ENCODE assay signal across 7 cellular contexts in genomic region chr17:61860397-61860796, GRCh38. TPM values are rescaled to one million over a fixed set of nuclear protein-coding genes. Genes with fewer than 3 reads are reported as not detected.
DNase-seq lines count a peak whose midpoint lies in the region; ATAC-seq, FAIRE-seq and TF ChIP-seq lines count a peak whose summit lies in the region.
"Not testable (repeated sequence)": the region's sequence is repeated elsewhere in the genome, so short reads cannot be mapped to it uniquely, and the experiment has no call there.

No MANE protein-coding gene starts in this region.

- not testable (repeated sequence) for BruUV-seq in mammary epithelial cell (replicated peaks; lab: Mats Ljungman, UMichigan); HepG2 (replicated peaks; lab: Mats Ljungman, UMichigan)

- H3K9me3 Mint-ChIP-seq in neural progenitor cell: not testable (repeated sequence)

- not testable (repeated sequence) for FAIRE-seq in HepG2 (lab: Jason Lieb, UNC)

- not testable (repeated sequence) for H3K9me2 ChIP-seq in Karpas-422 (replicated peaks; ENCODE audit: insufficient read depth, low read length); SU-DHL-6 (replicated peaks; ENCODE audit: insufficient read depth, low read length)

- not testable (repeated sequence) for TF ChIP-seq EP300 in HepG2 (IDR thresholded peaks at IDR 0.05; ENCODE audit: low read depth in 2 of 2, low read length in 2 of 2); HepG2 (CRISPR knock-in tag; IDR thresholded peaks at IDR 0.05; ENCODE audit: borderline replicate concordance)

- TF ChIP-seq POLR2A in HepG2 (IDR thresholded peaks at IDR 0.05; ENCODE audit: insufficient read depth in 1 of 2, low read depth in 2 of 2, low read length in 2 of 2): not testable (repeated sequence)

- dilution Hi-C loops in mammary epithelial cell (cut with HindIII; ENCODE audit: low sequenced_read_pairs): not testable (repeated sequence)

- not testable (repeated sequence) for H4K20me1 ChIP-seq in BLaER1 treated with 17β-estradiol and CSF1 and Interleukin-3, amounts not matched to agents 10 nM and 100 nM; Karpas-422 (ENCODE audit: insufficient read depth, low read depth, low read length); SU-DHL-6 (ENCODE audit: low read depth, low read length); mammary epithelial cell (ENCODE audit: insufficient read depth, low read length); HepG2 (ENCODE audit: insufficient read depth, low read length); neural progenitor cell (ENCODE audit: low read depth)

- 0 out of 22 replicates have a peak overlapping the region, but pooled peaks of 1 of the 11 experiments have one; percentile 6 for H3K27ac ChIP-seq in BLaER1 treated with 17β-estradiol and CSF1 and Interleukin-3, amounts not matched to agents 10 nM and 100 nM
- H3K27ac ChIP-seq in Karpas-422 (ENCODE audit: low read length); SU-DHL-6 (ENCODE audit: low read depth, low read length); mammary epithelial cell (ENCODE audit: insufficient read depth, low read depth, low read length); HepG2 (ENCODE audit: extremely low read length, insufficient read depth, low read length); neural progenitor cell: not testable (repeated sequence)

- H3K27me3 ChIP-seq in BLaER1 treated with 17β-estradiol and CSF1 and Interleukin-3, amounts not matched to agents 10 nM and 100 nM; GM06990 (replicated peaks; ENCODE audit: control insufficient read depth, insufficient read depth, low read length); Karpas-422 (ENCODE audit: low read length); SU-DHL-6 (ENCODE audit: low read length); mammary epithelial cell (ENCODE audit: insufficient read depth, low read length); HepG2 (ENCODE audit: control insufficient read depth in 1 of 2, insufficient read depth in 2 of 2, low read length in 2 of 2); neural progenitor cell: not testable (repeated sequence)

- H3K79me2 ChIP-seq in Karpas-422 (ENCODE audit: low read length) (peaks cover 56% of the 10 kb centered on the region), SU-DHL-6 (ENCODE audit: insufficient read depth, low read length) (peaks cover 53% of the 10 kb centered on the region), mammary epithelial cell (ENCODE audit: insufficient read depth, low read length) (peaks cover 41% of the 10 kb centered on the region), HepG2 (ENCODE audit: insufficient read depth, low read length) (peaks cover 32% of the 10 kb centered on the region), neural progenitor cell (ENCODE audit: low read depth) (peaks cover 50% of the 10 kb centered on the region)

- POLR2A ChIA-PET in HepG2 (lab: Yijun Ruan, JAX): not testable (repeated sequence)

- H3K4me2 ChIP-seq in BLaER1 treated with 17β-estradiol and CSF1 and Interleukin-3, amounts not matched to agents 10 nM and 100 nM: peak overlapping the region; percentile 27 to 65 (median 46); a peak in 19 of 22 replicates
- H3K4me2 ChIP-seq in Karpas-422 (ENCODE audit: low read depth, low read length, poor library complexity, severe bottlenecking): peak overlapping the region; percentile 91
- H3K4me2 ChIP-seq in SU-DHL-6 (ENCODE audit: low read depth, low read length, poor library complexity, severe bottlenecking): peak overlapping the region; percentile 91
- peak overlapping the region; percentile 5 for H3K4me2 ChIP-seq in mammary epithelial cell (ENCODE audit: insufficient read depth, low read depth, low read length)
- 0 out of 2 replicates have a peak overlapping the region, but pooled peaks have one; percentile 75 for H3K4me2 ChIP-seq in HepG2 (ENCODE audit: low read depth, low read length)
- peak overlapping the region; percentile 95 for H3K4me2 ChIP-seq in neural progenitor cell

- peaks cover 0 to 49% (median 35%) of the 10 kb centered on the region in 11 experiments; a peak in 17 of 22 replicates for H3K36me3 ChIP-seq in BLaER1 treated with 17β-estradiol and CSF1 and Interleukin-3, amounts not matched to agents 10 nM and 100 nM
- not testable (repeated sequence) for H3K36me3 ChIP-seq in GM06990 (ENCODE audit: control insufficient read depth, insufficient read depth, low read length)
- peaks cover 26% of the 10 kb centered on the region for H3K36me3 ChIP-seq in Karpas-422 (ENCODE audit: insufficient read depth, low read length)
- H3K36me3 ChIP-seq in SU-DHL-6 (ENCODE audit: low read length): peaks cover 38% of the 10 kb centered on the region
- peaks cover 15% of the 10 kb centered on the region for H3K36me3 ChIP-seq in mammary epithelial cell (ENCODE audit: insufficient read depth, low read length)
- peaks cover 1 to 18% of the 10 kb centered on the region in 2 experiments; a peak in 3 of 5 replicates for H3K36me3 ChIP-seq in HepG2 (replicated peaks in 1 of 2; ENCODE audit: control insufficient read depth in 1 of 2, insufficient read depth in 2 of 2, low read length in 2 of 2)
- peaks cover 17% of the 10 kb centered on the region for H3K36me3 ChIP-seq in neural progenitor cell

- CTCF ChIA-PET in mammary epithelial cell (lab: Charles Lee; ENCODE audit: low non-redundant PET); HepG2 (lab: Yijun Ruan, JAX; ENCODE audit: low intra/inter-chr PET ratio, low total read pairs): not testable (repeated sequence)

- in situ Hi-C loops in mammary epithelial cell (cut with MboI; ENCODE audit: low sequenced_read_pairs in 2 of 2); HepG2 (cut with HindIII; ENCODE audit: extremely low pct_ligation_motif_present, low pct_unique_long_range_greater_than_20kb): not testable (repeated sequence)

- H3K36me3 Mint-ChIP-seq in neural progenitor cell: peaks cover 12% of the 10 kb centered on the region

- peaks cover 25 to 51% (median 44%) of the 10 kb centered on the region in 10 experiments for H3K4me1 ChIP-seq in BLaER1 treated with 17β-estradiol and CSF1 and Interleukin-3, amounts not matched to agents 10 nM and 100 nM
- H3K4me1 ChIP-seq in Karpas-422 (ENCODE audit: low read length) (peaks cover 37% of the 10 kb centered on the region), HepG2 (ENCODE audit: insufficient read depth, low read length) (peaks cover 34% of the 10 kb centered on the region), neural progenitor cell (peaks cover 25% of the 10 kb centered on the region)
- H3K4me1 ChIP-seq in mammary epithelial cell (ENCODE audit: insufficient read depth, low read length): not testable (repeated sequence)

- H3K27ac Mint-ChIP-seq in neural progenitor cell: not testable (repeated sequence)

- DNase-seq in GM06990 (ENCODE audit: extremely low read depth, insufficient read length); Karpas-422; mammary epithelial cell; HepG2 (ENCODE audit: low spot score); neural progenitor cell (ENCODE audit: low spot score): not testable (repeated sequence)

- 94% methylated on average over 7 of the region's 10 CpGs for WGBS in mammary epithelial cell (ENCODE audit: low coverage, missing lambda C conversion rate)
- 91% methylated on average over 10 of the region's 10 CpGs for WGBS in HepG2 (ENCODE audit: low lambda C conversion rate)

- not testable (repeated sequence) for ATAC-seq in HepG2

- H3K9me3 ChIP-seq in BLaER1 treated with 17β-estradiol and CSF1 and Interleukin-3, amounts not matched to agents 10 nM and 100 nM (replicated peaks in 1 of 11); Karpas-422 (ENCODE audit: low read length); SU-DHL-6 (ENCODE audit: insufficient read depth, low read length); mammary epithelial cell (replicated peaks; ENCODE audit: insufficient read depth, low read length); HepG2 (ENCODE audit: low read length); neural progenitor cell (ENCODE audit: low read depth): not testable (repeated sequence)

- H3K27me3 Mint-ChIP-seq in neural progenitor cell (ENCODE audit: insufficient read depth, low read depth): not testable (repeated sequence)

- not testable (repeated sequence) for H3K4me3 ChIP-seq in BLaER1 treated with 17β-estradiol and CSF1 and Interleukin-3, amounts not matched to agents 10 nM and 100 nM; Karpas-422 (ENCODE audit: low read length); SU-DHL-6 (ENCODE audit: insufficient read depth, low read length, poor library complexity, severe bottlenecking); mammary epithelial cell (replicated peaks in 1 of 3; ENCODE audit: insufficient read depth in 1 of 3, low read depth in 2 of 3, low read length in 3 of 3); HepG2 (replicated peaks in 1 of 3; ENCODE audit: insufficient read depth in 1 of 3, low read depth in 2 of 3, low read length in 3 of 3)
- H3K4me3 ChIP-seq in GM06990 (replicated peaks; ENCODE audit: low read depth, low read length): peak overlapping the region; percentile 27
- peak overlapping the region; percentile 11 for H3K4me3 ChIP-seq in neural progenitor cell

- H3F3A ChIP-seq in SU-DHL-6 (ENCODE audit: insufficient read depth) (peaks cover 10% of the 10 kb centered on the region; the same call in 1 of the 2 replicates), neural progenitor cell (ENCODE audit: low read depth) (peaks cover 17% of the 10 kb centered on the region)

- not testable (repeated sequence) for TF ChIP-seq CTCF in GM06990 (IDR thresholded peaks at IDR 0.05; ENCODE audit: insufficient read depth, low read length, poor library complexity, severe bottlenecking); SU-DHL-6 (IDR thresholded peaks at IDR 0.05; ENCODE audit: insufficient read depth, low read length, poor library complexity, severe bottlenecking); mammary epithelial cell (conservative IDR thresholded peaks at IDR 0.05 in 1 of 2, IDR thresholded peaks at IDR 0.05 in 1 of 2; ENCODE audit: extremely low read depth in 1 of 2, insufficient read depth in 1 of 2, low read depth in 1 of 2, low read length in 2 of 2); HepG2 (CRISPR knock-in tag; IDR thresholded peaks at IDR 0.05); neural progenitor cell (IDR thresholded peaks at IDR 0.05)

- intact Hi-C loops in mammary epithelial cell (cut with micrococcal nuclease): loop anchor here (10.0 kb wide), 3 partner anchors 204 to 314 kb away; partner anchors contain the start of gene MED13
- intact Hi-C loops in HepG2 (cut with micrococcal nuclease; ENCODE audit: unreplicated experiment): not testable (repeated sequence)

- H3K4me3 Mint-ChIP-seq in neural progenitor cell: peak overlapping the region; percentile 27

- H3K9ac ChIP-seq in BLaER1 treated with 17β-estradiol and CSF1 and Interleukin-3, amounts not matched to agents 10 nM and 100 nM; Karpas-422 (ENCODE audit: low read length); SU-DHL-6 (ENCODE audit: low read length); mammary epithelial cell (ENCODE audit: insufficient read depth, low read length); HepG2 (ENCODE audit: insufficient read depth, low read depth, low read length); neural progenitor cell: not testable (repeated sequence)

- H2AFZ ChIP-seq in Karpas-422 (ENCODE audit: low read length); SU-DHL-6 (ENCODE audit: low read depth, low read length, severe bottlenecking); mammary epithelial cell (ENCODE audit: low read depth, low read length); HepG2 (ENCODE audit: low read length); neural progenitor cell (replicated peaks): not testable (repeated sequence)

- TF ChIP-seq RAD21 in HepG2 (CRISPR knock-in tag; IDR thresholded peaks at IDR 0.05): not testable (repeated sequence)

- peaks cover 30% of the 10 kb centered on the region for H3K4me1 Mint-ChIP-seq in neural progenitor cell

RNA-seq across cellular contexts. Expression of gene BRIP1, which starts 2.9 kb away (rescaled TPM):
- total RNA-seq in Karpas-422 (2014; rRNA removed; shearing (Covaris generic); ENCODE audit: low replicate concordance): 8.5 and 12.6 TPM in 2 replicates
- total RNA-seq in mammary epithelial cell (10 to 100 TPM; 10.2 to 13.2 TPM), HepG2 (2016; rRNA removed; fragmentation: Illumina TruSeq; extraction: Trizol) (27.7 and 33.5 TPM in 2 replicates), neural progenitor cell (ENCODE audit: low replicate concordance) (40.5 and 66.4 TPM in 2 replicates)
- polyA plus RNA-seq in mammary epithelial cell (4.9 TPM), HepG2 (2011; rRNA removed) (2.2 and 3.8 TPM in 2 replicates)
- polyA minus RNA-seq in mammary epithelial cell: 8.3 TPM
- 37.5 and 47.7 TPM in 2 replicates for total RNA-seq in HepG2 (2016; cell fraction: cytosol; rRNA removed; fragmentation: Illumina TruSeq; extraction: Trizol; ENCODE audit: low read depth)
- total RNA-seq in HepG2 (2016; cell fraction: insoluble cytoplasmic fraction; rRNA removed; fragmentation: Illumina TruSeq; extraction: Trizol): 24.9 and 32.6 TPM in 2 replicates
- total RNA-seq in HepG2 (2016; cell fraction: membrane; rRNA removed; fragmentation: Illumina TruSeq; extraction: Trizol): 18.0 and 21.5 TPM in 2 replicates
- 40.9 and 44.0 TPM in 2 replicates for total RNA-seq in HepG2 (2016; cell fraction: nucleus; rRNA removed; fragmentation: Illumina TruSeq; extraction: Trizol)
- polyA plus RNA-seq in HepG2 (2011; cell fraction: cytosol; rRNA removed): 1.1 and 1.5 TPM in 2 replicates
- 2.5 and 3.6 TPM in 2 replicates for polyA plus RNA-seq in HepG2 (2011; cell fraction: nucleus; rRNA removed)
- polyA plus RNA-seq in HepG2 (2012): 1.9 and 4.6 TPM in 2 replicates
- polyA plus RNA-seq in HepG2 (2016; cell fraction: cytosol; fragmentation: Illumina TruSeq; extraction: Trizol; ENCODE audit: low read depth): 0.62 TPM in 2 replicates
- 13.9 and 17.5 TPM in 2 replicates for polyA plus RNA-seq in HepG2 (2016; cell fraction: insoluble cytoplasmic fraction; fragmentation: Illumina TruSeq; extraction: Trizol; ENCODE audit: low read depth)
- polyA plus RNA-seq in HepG2 (2016; cell fraction: membrane; fragmentation: Illumina TruSeq; extraction: Trizol; ENCODE audit: low read depth): 1.3 and 1.8 TPM in 2 replicates
- 18.8 and 20.1 TPM in 2 replicates for polyA plus RNA-seq in HepG2 (2016; cell fraction: nucleus; fragmentation: Illumina TruSeq; extraction: Trizol; ENCODE audit: insufficient read depth, low read depth)
- 13.9 and 17.2 TPM in 2 replicates for polyA minus RNA-seq in HepG2 (2011; rRNA and poly(A)+ RNA removed; ENCODE audit: low replicate concordance)
- polyA minus RNA-seq in HepG2 (2011; cell fraction: cytosol; rRNA and poly(A)+ RNA removed): 5.5 and 11.3 TPM in 2 replicates
- 28.3 and 38.4 TPM in 2 replicates for polyA minus RNA-seq in HepG2 (2011; cell fraction: nucleus; rRNA and poly(A)+ RNA removed)

Comparison
In these comparisons a context has a peak if more than half of its experiments do, and no peak if none do; other contexts are left out.
1. H3K4me2 ChIP-seq: peak in every context shown above with its lines; median percentile 95 in neural progenitor cell; 91 in Karpas-422; 91 in SU-DHL-6; 75 in HepG2; 46 in BLaER1 treated with 17β-estradiol and CSF1 and Interleukin-3, amounts not matched to agents 10 nM and 100 nM; 5 in mammary epithelial cell.